In the genomic region with DNA sequence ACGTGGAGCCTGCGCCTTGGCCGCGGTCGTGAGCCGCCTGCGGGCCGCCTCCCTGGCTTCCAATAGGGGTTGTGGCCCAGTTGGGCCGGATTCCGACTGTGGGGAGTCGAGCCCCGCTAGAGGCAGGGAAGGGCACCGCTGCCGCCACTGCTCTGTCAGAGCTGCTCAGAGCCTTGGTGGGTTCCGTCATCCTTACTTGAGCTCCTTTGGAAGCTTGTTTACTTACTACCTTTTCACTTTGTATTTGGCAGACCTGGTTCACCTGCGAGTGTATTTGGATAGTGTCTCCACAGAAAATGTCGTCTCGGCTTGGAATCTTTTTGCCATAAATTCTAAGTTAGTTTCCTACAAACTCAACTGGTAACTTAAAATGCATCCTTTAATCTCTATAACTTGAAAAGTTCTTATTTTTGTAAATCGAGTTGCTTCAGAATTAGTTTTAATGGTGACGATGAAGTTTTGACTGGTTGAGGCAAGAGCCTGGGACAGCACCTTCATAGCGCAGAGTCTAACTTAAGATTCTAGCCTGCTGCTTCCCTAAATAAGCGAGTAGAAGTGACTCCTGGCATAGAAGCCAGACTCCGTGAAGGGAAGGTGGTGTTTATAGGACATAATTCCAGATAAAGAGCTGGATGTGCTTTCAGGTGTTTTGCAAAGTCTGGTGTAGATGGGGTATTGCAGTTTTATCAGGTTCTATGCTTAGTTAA, we compare ENCODE assay signal across 9 cellular contexts. TPM values are rescaled to one million over a fixed set of nuclear protein-coding genes. Genes with fewer than 3 reads are reported as not detected.
DNase-seq lines count a peak whose midpoint lies in the region; ATAC-seq lines count a peak whose summit lies in the region.
"Had no signal": no experiment of that assay in that cellular context is flagged by ENCODE, and none has a peak within 500 bp of the region (broad histone marks: within the 10 kb centered on the region; RNA-seq: fewer than 3 reads in every experiment).

No MANE protein-coding gene starts in this region.

- ATAC-seq in GM19025 (IDR thresholded peaks at IDR 0.05; ENCODE audit: low read depth, unreplicated experiment) (peak; percentile 18), HG03432 (IDR thresholded peaks at IDR 0.05; ENCODE audit: unreplicated experiment) (peak; percentile 23)
- ATAC-seq in stimulated activated naive B cell treated with anti-CD40 and anti-IgM and Interleukin-4, amounts not matched to agents 10 μg/mL and 1 μg/mL and 100 μg/mL, for 72 hours (replicated peaks): peak; percentile 33 to 38

- DNase-seq in AML-193 (lab: John Stamatoyannopoulos, UW): peak; percentile 23 to 55
- no peak for DNase-seq in activated T-helper 1 cell treated with anti-CD3 and anti-CD28 coated beads, Interleukin-12 subunit alpha, Interleukin-12 subunit beta, Interleukin-2, Interleukin-4 antibody, amounts not matched to agents 30 ng/mL and 10 ng/mL and 1 ng/mL, durations not matched to agents 14 hours and 24 hours and 36 hours (ENCODE audit: low spot score)
- DNase-seq in stimulated activated naive B cell treated with anti-CD40 and anti-IgM and Interleukin-4, amounts not matched to agents 10 μg/mL and 1 μg/mL and 100 μg/mL, for 72 hours: no peak
- no peak for DNase-seq in globus pallidus (ENCODE audit: low spot score)
- DNase-seq in SHP77 treated with DMSO at 0.1 percent for 48 hours (lab: John Stamatoyannopoulos, UW): no peak

- H3K9me3 ChIP-seq in iPS-18c (ENCODE audit: control insufficient read depth, insufficient read depth, low read length): no peaks in the 10 kb centered on the region

- no peaks in the 10 kb centered on the region for H3K9me3 Mint-ChIP-seq in activated T-helper 1 cell treated with anti-CD3 and anti-CD28 coated beads, Interleukin-12 subunit alpha, Interleukin-12 subunit beta, Interleukin-2, Interleukin-4 antibody, amounts not matched to agents 30 ng/mL and 10 ng/mL and 1 ng/mL, durations not matched to agents 14 hours and 24 hours and 36 hours
- no peaks in the 10 kb centered on the region for H3K9me3 Mint-ChIP-seq in stimulated activated naive B cell treated with anti-CD40 and anti-IgM and Interleukin-4, amounts not matched to agents 10 μg/mL and 1 μg/mL and 100 μg/mL, for 72 hours

- H3K4me3 ChIP-seq in iPS-18c (ENCODE audit: insufficient read depth, low read depth, low read length): peak overlapping the region; percentile 93

- peak overlapping the region; percentile 92 for H3K4me3 Mint-ChIP-seq in activated T-helper 1 cell treated with anti-CD3 and anti-CD28 coated beads, Interleukin-12 subunit alpha, Interleukin-12 subunit beta, Interleukin-2, Interleukin-4 antibody, amounts not matched to agents 30 ng/mL and 10 ng/mL and 1 ng/mL, durations not matched to agents 14 hours and 24 hours and 36 hours
- H3K4me3 Mint-ChIP-seq in stimulated activated naive B cell treated with anti-CD40 and anti-IgM and Interleukin-4, amounts not matched to agents 10 μg/mL and 1 μg/mL and 100 μg/mL, for 72 hours: peak overlapping the region; percentile 91 to 96

- H3K27ac Mint-ChIP-seq in activated T-helper 1 cell treated with anti-CD3 and anti-CD28 coated beads, Interleukin-12 subunit alpha, Interleukin-12 subunit beta, Interleukin-2, Interleukin-4 antibody, amounts not matched to agents 30 ng/mL and 10 ng/mL and 1 ng/mL, durations not matched to agents 14 hours and 24 hours and 36 hours: peak overlapping the region; percentile 66
- peak overlapping the region; percentile 89 for H3K27ac Mint-ChIP-seq in stimulated activated naive B cell treated with anti-CD40 and anti-IgM and Interleukin-4, amounts not matched to agents 10 μg/mL and 1 μg/mL and 100 μg/mL, for 72 hours

- intact Hi-C loops in activated T-helper 1 cell treated with anti-CD3 and anti-CD28 coated beads, Interleukin-12 subunit alpha, Interleukin-12 subunit beta, Interleukin-2, Interleukin-4 antibody, amounts not matched to agents 30 ng/mL and 10 ng/mL and 1 ng/mL, durations not matched to agents 14 hours and 24 hours and 36 hours (cut with micrococcal nuclease): loop anchor here (1.0 to 2.0 kb wide), 14 partner anchors 22 to 822 kb away; a partner anchor contains a TSS

- peaks cover 9% of the 10 kb centered on the region for H3K36me3 Mint-ChIP-seq in activated T-helper 1 cell treated with anti-CD3 and anti-CD28 coated beads, Interleukin-12 subunit alpha, Interleukin-12 subunit beta, Interleukin-2, Interleukin-4 antibody, amounts not matched to agents 30 ng/mL and 10 ng/mL and 1 ng/mL, durations not matched to agents 14 hours and 24 hours and 36 hours (ENCODE audit: low read depth)
- H3K36me3 Mint-ChIP-seq in stimulated activated naive B cell treated with anti-CD40 and anti-IgM and Interleukin-4, amounts not matched to agents 10 μg/mL and 1 μg/mL and 100 μg/mL, for 72 hours: peaks cover 11 to 16% of the 10 kb centered on the region in 2 donors

- peaks cover 24% of the 10 kb centered on the region for H3K4me1 Mint-ChIP-seq in activated T-helper 1 cell treated with anti-CD3 and anti-CD28 coated beads, Interleukin-12 subunit alpha, Interleukin-12 subunit beta, Interleukin-2, Interleukin-4 antibody, amounts not matched to agents 30 ng/mL and 10 ng/mL and 1 ng/mL, durations not matched to agents 14 hours and 24 hours and 36 hours (ENCODE audit: low read depth)
- H3K4me1 Mint-ChIP-seq in stimulated activated naive B cell treated with anti-CD40 and anti-IgM and Interleukin-4, amounts not matched to agents 10 μg/mL and 1 μg/mL and 100 μg/mL, for 72 hours: peaks cover 14 to 32% of the 10 kb centered on the region in 2 donors

- no peaks in the 10 kb centered on the region for H3K27me3 Mint-ChIP-seq in activated T-helper 1 cell treated with anti-CD3 and anti-CD28 coated beads, Interleukin-12 subunit alpha, Interleukin-12 subunit beta, Interleukin-2, Interleukin-4 antibody, amounts not matched to agents 30 ng/mL and 10 ng/mL and 1 ng/mL, durations not matched to agents 14 hours and 24 hours and 36 hours (ENCODE audit: insufficient read depth)
- no peaks in the 10 kb centered on the region for H3K27me3 Mint-ChIP-seq in stimulated activated naive B cell treated with anti-CD40 and anti-IgM and Interleukin-4, amounts not matched to agents 10 μg/mL and 1 μg/mL and 100 μg/mL, for 72 hours

RNA-seq across cellular contexts. Expression of a gene that starts 0.8 kb away (rescaled TPM):
- total RNA-seq in activated T-helper 1 cell treated with anti-CD3 and anti-CD28 coated beads, Interleukin-12 subunit alpha, Interleukin-12 subunit beta, Interleukin-2, Interleukin-4 antibody, amounts not matched to agents 30 ng/mL and 10 ng/mL and 1 ng/mL, durations not matched to agents 14 hours and 24 hours and 36 hours: 20.5 and 23.7 TPM in 2 replicates

RNA-seq across cellular contexts. Expression of a gene that starts 41.7 kb away (rescaled TPM):
- 13.5 and 14.1 TPM in 2 replicates for total RNA-seq in activated T-helper 1 cell treated with anti-CD3 and anti-CD28 coated beads, Interleukin-12 subunit alpha, Interleukin-12 subunit beta, Interleukin-2, Interleukin-4 antibody, amounts not matched to agents 30 ng/mL and 10 ng/mL and 1 ng/mL, durations not matched to agents 14 hours and 24 hours and 36 hours

RNA-seq across cellular contexts. Expression of a gene that starts 48.6 kb away (rescaled TPM):
- total RNA-seq in activated T-helper 1 cell treated with anti-CD3 and anti-CD28 coated beads, Interleukin-12 subunit alpha, Interleukin-12 subunit beta, Interleukin-2, Interleukin-4 antibody, amounts not matched to agents 30 ng/mL and 10 ng/mL and 1 ng/mL, durations not matched to agents 14 hours and 24 hours and 36 hours: 2.2 and 2.7 TPM in 2 replicates
- total RNA-seq: RPMI7951 had no signal

RNA-seq across cellular contexts. Expression of a gene that starts 58.6 kb away (rescaled TPM):
- 27.8 and 30.0 TPM in 2 replicates for total RNA-seq in activated T-helper 1 cell treated with anti-CD3 and anti-CD28 coated beads, Interleukin-12 subunit alpha, Interleukin-12 subunit beta, Interleukin-2, Interleukin-4 antibody, amounts not matched to agents 30 ng/mL and 10 ng/mL and 1 ng/mL, durations not matched to agents 14 hours and 24 hours and 36 hours

RNA-seq across cellular contexts. Expression of a gene that starts 59.1 kb away (rescaled TPM):
- total RNA-seq in activated T-helper 1 cell treated with anti-CD3 and anti-CD28 coated beads, Interleukin-12 subunit alpha, Interleukin-12 subunit beta, Interleukin-2, Interleukin-4 antibody, amounts not matched to agents 30 ng/mL and 10 ng/mL and 1 ng/mL, durations not matched to agents 14 hours and 24 hours and 36 hours: 376 and 381 TPM in 2 replicates

Comparison
In these comparisons a context has a peak if more than half of its experiments do, and no peak if none do; other contexts are left out.
1. DNase-seq: peak in AML-193 (2 of 2); none in activated T-helper 1 cell treated with anti-CD3 and anti-CD28 coated beads, Interleukin-12 subunit alpha, Interleukin-12 subunit beta, Interleukin-2, Interleukin-4 antibody, amounts not matched to agents 30 ng/mL and 10 ng/mL and 1 ng/mL, durations not matched to agents 14 hours and 24 hours and 36 hours (single experiment), stimulated activated naive B cell treated with anti-CD40 and anti-IgM and Interleukin-4, amounts not matched to agents 10 μg/mL and 1 μg/mL and 100 μg/mL, for 72 hours (single experiment), globus pallidus (single experiment) and SHP77 treated with DMSO at 0.1 percent for 48 hours (single experiment).
2. Peak in every context shown above with its lines, with median percentiles within 50 percentile points of each other: ATAC-seq.